Comparison of ENCODE assay signal across 8 cellular contexts in genomic region chr14:34059925-34060746, GRCh38.
DNase-seq lines count a peak whose midpoint lies in the region; ATAC-seq, FAIRE-seq and TF ChIP-seq lines count a peak whose summit lies in the region.

No MANE protein-coding gene starts in this region.

- H3K4me3 ChIP-seq in SJSA1 (peak overlapping the region; percentile 52), adipocyte (ENCODE audit: low read length) (peak overlapping the region; percentile 82), heart right ventricle (peak overlapping the region; percentile 41 to 84 (median 65)), pancreas (peak overlapping the region; percentile 49 to 67 (median 59))

- no peaks in the 10 kb centered on the region for H3K27me3 ChIP-seq in SJSA1 (replicated peaks)
- H3K27me3 ChIP-seq in adipocyte (replicated peaks; ENCODE audit: control insufficient read depth, insufficient read depth, low read length) = no peaks in the 10 kb centered on the region
- H3K27me3 ChIP-seq in heart right ventricle = peaks cover 0 to 2% (median 0%) of the 10 kb centered on the region in 7 donors
- no peaks in the 10 kb centered on the region for H3K27me3 ChIP-seq in pancreas

- WGBS in heart right ventricle, 2 donors = 2% methylated on average over 91 of the region's 91 CpGs
- WGBS in pancreas, 2 donors = 2 to 3% methylated on average over 69 to 91 of the region's 91 CpGs

- FAIRE-seq in pancreas (lab: Jason Lieb, UNC) = no peak

- peaks cover 17% of the 10 kb centered on the region for H3K4me1 ChIP-seq in SJSA1 (replicated peaks)
- peaks cover 24% of the 10 kb centered on the region for H3K4me1 ChIP-seq in adipocyte (ENCODE audit: control insufficient read depth, insufficient read depth, low read length)
- H3K4me1 ChIP-seq in heart right ventricle = peaks cover 11 to 52% (median 20%) of the 10 kb centered on the region in 9 donors
- peaks cover 0 to 4% (median 0%) of the 10 kb centered on the region in 3 donors for H3K4me1 ChIP-seq in pancreas

- DNase-seq in COLO668 (lab: John Stamatoyannopoulos, UW; ENCODE audit: unreplicated experiment) (peak; percentile 96), SJSA1 (ENCODE audit: low read depth in 1 of 2, low spot score in 2 of 2) (peak; percentile 78 to 82), adipocyte (ENCODE audit: low read depth) (peak; percentile 90), heart right ventricle (peak; percentile 75 to 85), pancreas (peak; percentile 71 to 91 (median 79)), ureter (ENCODE audit: low spot score) (peak; percentile 87)

- TF ChIP-seq CTCF in heart right ventricle (IDR thresholded peaks at IDR 0.05) (peak in 6 of 9 donors; percentile 27 to 63 (median 52)), pancreas (IDR thresholded peaks at IDR 0.05) (no peak)

- H3K9me3 ChIP-seq in SJSA1 (replicated peaks) = no peaks in the 10 kb centered on the region
- no peaks in the 10 kb centered on the region for H3K9me3 ChIP-seq in adipocyte (ENCODE audit: control insufficient read depth, low read length)
- H3K9me3 ChIP-seq in heart right ventricle = no peaks in the 10 kb centered on the region
- H3K9me3 ChIP-seq in pancreas = no peaks in the 10 kb centered on the region

- H3K9ac ChIP-seq in adipocyte (ENCODE audit: low read length) = peak overlapping the region; percentile 82

- ATAC-seq in GM19324 (IDR thresholded peaks at IDR 0.05; ENCODE audit: low FRiP score, unreplicated experiment) = peak; percentile 81
- peak; percentile 83 for ATAC-seq in HG03432 (IDR thresholded peaks at IDR 0.05; ENCODE audit: unreplicated experiment)
- peak; percentile 92 to 97 (median 94) for ATAC-seq in heart right ventricle
- ATAC-seq in pancreas = peak; percentile 97 to 98 (median 98)

- H3K27ac ChIP-seq in SJSA1 (peak overlapping the region; percentile 60), heart right ventricle (peak overlapping the region; percentile 91 to 98 (median 94)), pancreas (peak overlapping the region; percentile 58 to 80 (median 70))

- intact Hi-C loops in heart right ventricle (cut with DNase I) (loop anchor here in 7 of 10 donors (2.0 to 10.0 kb wide), 6 partner anchors 67 to 175 kb away; partner anchors contain the start of gene EGLN3 (in 4 of the 7)), pancreas (cut with DNase I) (no loop called here)

- H3K36me3 ChIP-seq in SJSA1 = no peaks in the 10 kb centered on the region
- no peaks in the 10 kb centered on the region for H3K36me3 ChIP-seq in adipocyte (ENCODE audit: control insufficient read depth, insufficient read depth, low read length, severe bottlenecking)
- no peaks in the 10 kb centered on the region for H3K36me3 ChIP-seq in heart right ventricle
- no peaks in the 10 kb centered on the region for H3K36me3 ChIP-seq in pancreas

Comparison
In these comparisons a context has a peak if more than half of its experiments do, and no peak if none do; other contexts are left out.
1. Peak in every context shown above with its lines: DNase-seq, ATAC-seq, H3K4me3 ChIP-seq and H3K27ac ChIP-seq.
2. CTCF ChIP-seq: peak in heart right ventricle (6 of 9); none in pancreas (0 of 4).
3. intact Hi-C loops: an anchor here in heart right ventricle (2.0 to 10.0 kb wide); none called in pancreas.